Comparison of ENCODE assay signal across 11 cellular contexts in genomic region chr14:70884595-70885342, GRCh38. TPM values are rescaled to one million over a fixed set of nuclear protein-coding genes. Genes with fewer than 3 reads are reported as not detected.
DNase-seq lines count a peak whose midpoint lies in the region; ATAC-seq, FAIRE-seq and TF ChIP-seq lines count a peak whose summit lies in the region.
"Had no signal": no experiment of that assay in that cellular context is flagged by ENCODE, and none has a peak within 500 bp of the region (broad histone marks: within the 10 kb centered on the region; RNA-seq: fewer than 3 reads in every experiment).

No MANE protein-coding gene starts in this region.

- peak overlapping the region; percentile 98 for H3K27ac Mint-ChIP-seq in activated T-helper 17 cell treated with anti-CD3 and anti-CD28 coated beads, Interleukin-2, amount 50 U/mL, for 72 hours

- intact Hi-C loops in kidney (cut with DNase I), result no loop called here

- H3K4me1 ChIP-seq in BLaER1 treated with 17β-estradiol and CSF1 and Interleukin-3, amounts not matched to agents 10 nM and 100 nM, result peaks cover 72 to 91% (median 81%) of the 10 kb centered on the region in 10 experiments
- H3K4me1 ChIP-seq in kidney (ENCODE audit: control insufficient read depth in 1 of 2, insufficient read depth in 1 of 2, low read depth in 1 of 2, low read length in 2 of 2), result peaks cover 0 to 5% of the 10 kb centered on the region in 2 donors

- no peak for FAIRE-seq in kidney (lab: Jason Lieb, UNC)

- H3K27me3 Mint-ChIP-seq in activated T-helper 17 cell treated with anti-CD3 and anti-CD28 coated beads, Interleukin-2, amount 50 U/mL, for 72 hours, result no peaks in the 10 kb centered on the region

- TF ChIP-seq CTCF in HL-60 (IDR thresholded peaks at IDR 0.05; ENCODE audit: insufficient read depth, low read length) (no peak), kidney (IDR thresholded peaks at IDR 0.05; ENCODE audit: borderline replicate concordance, extremely low read depth, insufficient read depth) (no peak), WERI-Rb-1 (IDR thresholded peaks at IDR 0.05; ENCODE audit: low read depth, low read length) (no peak)

- no peak overlapping the region for H3K4me3 ChIP-seq in BLaER1 treated with 17β-estradiol and CSF1 and Interleukin-3, amounts not matched to agents 10 nM and 100 nM
- H3K4me3 ChIP-seq in HL-60 (replicated peaks; ENCODE audit: insufficient read depth, low read length), result no peak overlapping the region
- H3K4me3 ChIP-seq in kidney (ENCODE audit: low read length in 2 of 2), result no peak overlapping the region
- no peak overlapping the region for H3K4me3 ChIP-seq in WERI-Rb-1 (ENCODE audit: low read depth, low read length)
- H3K4me3 ChIP-seq: lower lobe of right lung, ovary had no signal

- H3K36me3 Mint-ChIP-seq in activated T-helper 17 cell treated with anti-CD3 and anti-CD28 coated beads, Interleukin-2, amount 50 U/mL, for 72 hours (ENCODE audit: low read depth), result no peaks in the 10 kb centered on the region

- no peak overlapping the region; a peak in 1 of 22 replicates for H3K9ac ChIP-seq in BLaER1 treated with 17β-estradiol and CSF1 and Interleukin-3, amounts not matched to agents 10 nM and 100 nM
- no peak overlapping the region for H3K9ac ChIP-seq in kidney (ENCODE audit: low read length in 2 of 2)

- DNase-seq in HL-60 (ENCODE audit: low read depth in 1 of 2, low spot score in 1 of 2) (no peak), kidney tubule cell (ENCODE audit: low spot score) (peak; percentile 22), kidney (no peak), WERI-Rb-1 (no peak)
- DNase-seq: lower lobe of right lung, NCI-H2171 treated with DMSO at 0.1 percent for 48 hours, ovary had no signal

- peaks cover 69% of the 10 kb centered on the region for H3K4me1 Mint-ChIP-seq in activated T-helper 17 cell treated with anti-CD3 and anti-CD28 coated beads, Interleukin-2, amount 50 U/mL, for 72 hours

- peaks cover 0 to 4% (median 0%) of the 10 kb centered on the region in 11 experiments; a peak in 1 of 22 replicates for H4K20me1 ChIP-seq in BLaER1 treated with 17β-estradiol and CSF1 and Interleukin-3, amounts not matched to agents 10 nM and 100 nM

- H3K4me2 ChIP-seq in BLaER1 treated with 17β-estradiol and CSF1 and Interleukin-3, amounts not matched to agents 10 nM and 100 nM, result peak overlapping the region; percentile 67 to 99 (median 87); a peak in 19 of 22 replicates

- H3K9me3 ChIP-seq in BLaER1 treated with 17β-estradiol and CSF1 and Interleukin-3, amounts not matched to agents 10 nM and 100 nM (replicated peaks in 1 of 11), result no peaks in the 10 kb centered on the region
- H3K9me3 ChIP-seq in kidney (ENCODE audit: control insufficient read depth in 1 of 2, low read length in 2 of 2) (no peaks in the 10 kb centered on the region), WERI-Rb-1 (ENCODE audit: severe bottlenecking) (no peaks in the 10 kb centered on the region)
- H3K9me3 ChIP-seq: lower lobe of right lung, ovary had no signal

- no peaks in the 10 kb centered on the region for H3K36me3 ChIP-seq in BLaER1 treated with 17β-estradiol and CSF1 and Interleukin-3, amounts not matched to agents 10 nM and 100 nM
- no peaks in the 10 kb centered on the region for H3K36me3 ChIP-seq in kidney (ENCODE audit: control insufficient read depth in 1 of 2, insufficient read depth in 2 of 2, low read length in 2 of 2)
- H3K36me3 ChIP-seq in WERI-Rb-1, result no peaks in the 10 kb centered on the region
- H3K36me3 ChIP-seq: lower lobe of right lung, ovary had no signal

- ATAC-seq in activated T-helper 17 cell treated with anti-CD3 and anti-CD28 coated beads, Interleukin-2, amount 50 U/mL, for 72 hours (replicated peaks), result peak; percentile 54
- ATAC-seq in GM21528 (IDR thresholded peaks at IDR 0.05; ENCODE audit: low FRiP score, unreplicated experiment) (no peak), HG03108 (IDR thresholded peaks at IDR 0.05; ENCODE audit: unreplicated experiment) (no peak)
- ATAC-seq: lower lobe of right lung had no signal

- H3K9me3 Mint-ChIP-seq in activated T-helper 17 cell treated with anti-CD3 and anti-CD28 coated beads, Interleukin-2, amount 50 U/mL, for 72 hours, result no peaks in the 10 kb centered on the region

- peak overlapping the region in 5 of 11 experiments; percentile 13 to 79 (median 69); a peak in 6 of 22 replicates for H3K27ac ChIP-seq in BLaER1 treated with 17β-estradiol and CSF1 and Interleukin-3, amounts not matched to agents 10 nM and 100 nM
- H3K27ac ChIP-seq in HL-60 (replicated peaks) (peak overlapping the region; percentile 97), kidney (ENCODE audit: low read depth in 2 of 2, low read length in 2 of 2) (no peak overlapping the region), WERI-Rb-1 (no peak overlapping the region)
- H3K27ac ChIP-seq: lower lobe of right lung, ovary had no signal

- peak overlapping the region; percentile 80 for H3K4me3 Mint-ChIP-seq in activated T-helper 17 cell treated with anti-CD3 and anti-CD28 coated beads, Interleukin-2, amount 50 U/mL, for 72 hours

- peaks cover 0 to 55% (median 0%) of the 10 kb centered on the region in 11 experiments; a peak in 7 of 22 replicates for H3K27me3 ChIP-seq in BLaER1 treated with 17β-estradiol and CSF1 and Interleukin-3, amounts not matched to agents 10 nM and 100 nM
- H3K27me3 ChIP-seq in HL-60 (ENCODE audit: insufficient read depth, poor library complexity, severe bottlenecking) (no peaks in the 10 kb centered on the region), WERI-Rb-1 (ENCODE audit: insufficient read depth, low read depth, severe bottlenecking) (no peaks in the 10 kb centered on the region)
- H3K27me3 ChIP-seq: ovary had no signal

RNA-seq across cellular contexts. Expression of gene PCNX1, which starts 22.5 kb away (rescaled TPM):
- total RNA-seq in activated T-helper 17 cell treated with anti-CD3 and anti-CD28 coated beads, Interleukin-2, amount 50 U/mL, for 72 hours, result 10 to 100 TPM; 52.1 to 82.0 TPM
- 55.2 TPM for total RNA-seq in kidney
- polyA plus RNA-seq in kidney (ENCODE audit: insufficient read depth, low read depth, low replicate concordance), result 16.2 TPM
